In genomic region chr12:93819048-93819491, GRCh38 we compare ENCODE assay signal across 8 cellular contexts.
DNase-seq lines count a peak whose midpoint lies in the region; FAIRE-seq and TF ChIP-seq lines count a peak whose summit lies in the region.

No MANE protein-coding gene starts in this region.

- no peaks in the 10 kb centered on the region for H3K9me3 ChIP-seq in SJSA1 (replicated peaks)
- H3K9me3 ChIP-seq in muscle layer of colon (ENCODE audit: low read length): no peaks in the 10 kb centered on the region
- no peaks in the 10 kb centered on the region for H3K9me3 ChIP-seq in tibial nerve

- no peak for FAIRE-seq in GM12892 (lab: Jason Lieb, UNC)

- H3K4me1 ChIP-seq in SJSA1 (replicated peaks) (peaks cover 19% of the 10 kb centered on the region), muscle layer of colon (ENCODE audit: insufficient read depth, low read length) (peaks cover 49% of the 10 kb centered on the region), tibial nerve (peaks cover 0 to 72% (median 31%) of the 10 kb centered on the region in 4 donors)

- H3K27me3 ChIP-seq in SJSA1 (replicated peaks): no peaks in the 10 kb centered on the region
- H3K27me3 ChIP-seq in muscle layer of colon (ENCODE audit: control insufficient read depth in 1 of 2, insufficient read depth in 2 of 2, low read length in 2 of 2): no peaks in the 10 kb centered on the region
- no peaks in the 10 kb centered on the region for H3K27me3 ChIP-seq in tibial nerve

- peak overlapping the region; percentile 39; the same call in 1 of the 2 replicates for H3K27ac ChIP-seq in SJSA1
- H3K27ac ChIP-seq in muscle layer of colon (ENCODE audit: low read depth, low read length): peak overlapping the region; percentile 75
- peak overlapping the region; percentile 62 to 93 (median 82) for H3K27ac ChIP-seq in tibial nerve

- WGBS in tibial nerve, 2 donors: 39 to 42% methylated on average over 4 of the region's 4 CpGs

- H3K36me3 ChIP-seq in SJSA1 (no peaks in the 10 kb centered on the region), muscle layer of colon (ENCODE audit: insufficient read depth, low read length) (no peaks in the 10 kb centered on the region), tibial nerve (no peaks in the 10 kb centered on the region)

- peak in 1 of 2 donors; percentile 7 for TF ChIP-seq POLR2A in tibial nerve (IDR thresholded peaks at IDR 0.05)
- TF ChIP-seq POLR2A in GM12892 (IDR thresholded peaks at IDR 0.05; ENCODE audit: low read depth, low read length): no peak

- no peak overlapping the region for H3K4me3 ChIP-seq in SJSA1
- H3K4me3 ChIP-seq in fibroblast of pulmonary artery (replicated peaks; ENCODE audit: low read depth, low read length): no peak overlapping the region
- no peak overlapping the region for H3K4me3 ChIP-seq in muscle layer of colon (ENCODE audit: low read depth in 1 of 2, low read length in 2 of 2)
- H3K4me3 ChIP-seq in tibial nerve: no peak overlapping the region

- DNase-seq in SJSA1 (ENCODE audit: low read depth in 1 of 2, low spot score in 2 of 2) (peak; percentile 47 to 55), fibroblast of pulmonary artery (ENCODE audit: low read depth) (peak; percentile 91), tibial nerve (ENCODE audit: low spot score in 2 of 2) (peak; percentile 34 to 54), GM12892 (ENCODE audit: insufficient read length) (no peak), mesenteric fat pad (ENCODE audit: low spot score) (no peak), NAMALWA (ENCODE audit: low spot score) (no peak)
- DNase-seq in stimulated activated CD4-positive, alpha-beta T cell treated with anti-CD3 and anti-CD28 coated beads, Interleukin-4, amount 100 ng/mL, for 24 hours: no peak

- TF ChIP-seq EP300 in tibial nerve (IDR thresholded peaks at IDR 0.05): peak; percentile 16 to 91

- no peak overlapping the region for H3K9ac ChIP-seq in muscle layer of colon (ENCODE audit: low read length)

- TF ChIP-seq CTCF in fibroblast of pulmonary artery (IDR thresholded peaks at IDR 0.05; ENCODE audit: low read length, missing control alignments) (no peak), tibial nerve (IDR thresholded peaks at IDR 0.05) (no peak)

Comparison
In these comparisons a context has a peak if more than half of its experiments do, and no peak if none do; other contexts are left out.
1. DNase-seq: peak in SJSA1 (2 of 2), fibroblast of pulmonary artery (single experiment) and tibial nerve (2 of 2); none in GM12892 (single experiment), stimulated activated CD4-positive, alpha-beta T cell treated with anti-CD3 and anti-CD28 coated beads, Interleukin-4, amount 100 ng/mL, for 24 hours (single experiment), mesenteric fat pad (single experiment) and NAMALWA (single experiment).
2. Peak in every context shown above with its lines, with median percentiles within 50 percentile points of each other: H3K27ac ChIP-seq.